Comparison of ENCODE assay signal across 8 cellular contexts in the genomic region with DNA sequence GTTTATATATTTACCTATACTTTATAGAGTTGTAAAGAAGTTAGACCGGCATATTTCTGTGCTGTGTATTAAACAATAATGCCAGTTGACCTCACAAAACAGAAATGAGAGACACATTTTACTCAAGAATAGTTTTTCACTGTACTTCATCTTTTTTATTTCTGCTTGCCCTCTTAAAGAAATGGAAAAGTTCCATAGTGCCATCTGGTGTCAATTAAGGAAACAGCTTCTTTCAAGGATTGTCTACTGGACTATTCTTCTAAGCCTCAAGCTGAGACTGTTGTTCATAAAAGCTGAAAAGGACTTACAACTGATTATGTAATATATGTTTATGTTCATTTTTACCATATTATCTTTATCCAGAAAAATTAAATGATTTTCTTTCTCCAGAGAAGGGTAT.
DNase-seq lines count a peak whose midpoint lies in the region; ATAC-seq lines count a peak whose summit lies in the region.

No MANE protein-coding gene starts in this region.

- ATAC-seq in HG02885 (IDR thresholded peaks at IDR 0.05; ENCODE audit: poor library complexity, unreplicated experiment) (no peak), HG03135 (IDR thresholded peaks at IDR 0.05; ENCODE audit: unreplicated experiment) (no peak)

- in situ Hi-C loops in KBM-7 (cut with MboI; ENCODE audit: low pct_unique_long_range_greater_than_20kb, low sequenced_read_pairs), result no loop called here

- peak; percentile 3 for DNase-seq in Daoy (ENCODE audit: low read depth)
- DNase-seq in KBM-7, result peak; percentile 29
- peak; percentile 50 for DNase-seq in SK-N-DZ (ENCODE audit: low spot score)
- DNase-seq in iris pigment epithelial cell (ENCODE audit: low read depth), result peak; percentile 36
- DNase-seq in HuH-7.5 (ENCODE audit: low spot score), result no peak
- no peak for DNase-seq in AG08396 (ENCODE audit: low spot score)

Comparison
In these comparisons a context has a peak if more than half of its experiments do, and no peak if none do; other contexts are left out.
1. DNase-seq: peak in Daoy (single experiment), KBM-7 (single experiment), SK-N-DZ (single experiment) and iris pigment epithelial cell (single experiment); none in HuH-7.5 (single experiment) and AG08396 (single experiment).